ENCODE assay signal across 8 cellular contexts in genomic region chr6:138773177-138774091, GRCh38. TPM values are rescaled to one million over a fixed set of nuclear protein-coding genes. Genes with fewer than 3 reads are reported as not detected.
DNase-seq lines count a peak whose midpoint lies in the region; ATAC-seq and TF ChIP-seq lines count a peak whose summit lies in the region.

TSS of gene CCDC28A (plus strand) at chr6:138773769. CDS start at chr6:138776121, 2,352 bp downstream.

- H3K4me3 Mint-ChIP-seq in T-helper 1 cell treated with Interleukin-12 subunit alpha and Interleukin-12 subunit beta and Interleukin-4 antibody, amounts not matched to agents 30 μg/mL and 1 μg/mL, for 36 hours = peak within 1 kb of the TSS; percentile 99

- DNase-seq in GM13977 (ENCODE audit: low spot score) = peak; percentile 86
- peak; percentile 93 for DNase-seq in NCI-H1694 (lab: John Stamatoyannopoulos, UW)
- DNase-seq in amniotic stem cell (lab: John Stamatoyannopoulos, UW) = peak; percentile 97
- peak; percentile 96 for DNase-seq in left cardiac atrium
- DNase-seq in posterior vena cava (ENCODE audit: low spot score) = peak; percentile 98
- peak; percentile 96 for DNase-seq in upper lobe of right lung

- H3K27ac ChIP-seq in upper lobe of right lung = peak within 1 kb of the TSS; percentile 97

- no peaks in the 10 kb centered on the region for H3K9me3 Mint-ChIP-seq in T-helper 1 cell treated with Interleukin-12 subunit alpha and Interleukin-12 subunit beta and Interleukin-4 antibody, amounts not matched to agents 30 μg/mL and 1 μg/mL, for 36 hours

- peak within 1 kb of the TSS; percentile 100 for H3K27ac Mint-ChIP-seq in T-helper 1 cell treated with Interleukin-12 subunit alpha and Interleukin-12 subunit beta and Interleukin-4 antibody, amounts not matched to agents 30 μg/mL and 1 μg/mL, for 36 hours

- ATAC-seq in HG02884 (IDR thresholded peaks at IDR 0.05; ENCODE audit: unreplicated experiment) (peak; percentile 88), left cardiac atrium (peak; percentile 97 to 98), upper lobe of right lung (peak; percentile 98)

- TF ChIP-seq CTCF in GM13977 (IDR thresholded peaks at IDR 0.05; ENCODE audit: extremely low read depth, insufficient read depth, missing control alignments) (no peak), upper lobe of right lung (IDR thresholded peaks at IDR 0.05) (no peak)

- no peaks in the 10 kb centered on the region for H3K9me3 ChIP-seq in upper lobe of right lung

- peaks cover 24% of the 10 kb centered on the region for H3K36me3 ChIP-seq in upper lobe of right lung

- H3K4me3 ChIP-seq in upper lobe of right lung = peak within 1 kb of the TSS; percentile 93

- in situ Hi-C loops in GM13977 (cut with MboI; ENCODE audit: low pct_unique_long_range_greater_than_20kb, low sequenced_read_pairs, unreplicated experiment) = loop anchor here (25.0 kb wide), 1 partner anchor 361 kb away; the partner anchor contains the start of gene HEBP2

- H3K4me1 ChIP-seq in upper lobe of right lung = peaks cover 20% of the 10 kb centered on the region

- H3K27me3 Mint-ChIP-seq in T-helper 1 cell treated with Interleukin-12 subunit alpha and Interleukin-12 subunit beta and Interleukin-4 antibody, amounts not matched to agents 30 μg/mL and 1 μg/mL, for 36 hours (ENCODE audit: low read depth) = no peaks in the 10 kb centered on the region

- intact Hi-C loops in left cardiac atrium (cut with DNase I) = no loop called here
- intact Hi-C loops in posterior vena cava (cut with DNase I) = no loop called here
- intact Hi-C loops in upper lobe of right lung (cut with DNase I) = no loop called here

- H3K4me1 Mint-ChIP-seq in T-helper 1 cell treated with Interleukin-12 subunit alpha and Interleukin-12 subunit beta and Interleukin-4 antibody, amounts not matched to agents 30 μg/mL and 1 μg/mL, for 36 hours (ENCODE audit: low read depth) = peaks cover 24% of the 10 kb centered on the region

- H3K36me3 Mint-ChIP-seq in T-helper 1 cell treated with Interleukin-12 subunit alpha and Interleukin-12 subunit beta and Interleukin-4 antibody, amounts not matched to agents 30 μg/mL and 1 μg/mL, for 36 hours (ENCODE audit: low read depth) = peaks cover 5% of the 10 kb centered on the region

- H3K27me3 ChIP-seq in upper lobe of right lung = no peaks in the 10 kb centered on the region

RNA-seq across cellular contexts. Expression of gene CCDC28A, which starts in this region (rescaled TPM):
- total RNA-seq in left cardiac atrium (1 to 10 TPM; 5.2 to 9.7 TPM), posterior vena cava (1 to 10 TPM; 6.8 to 9.6 TPM), upper lobe of right lung (19.3 TPM)

Comparison
In these comparisons a context has a peak if more than half of its experiments do, and no peak if none do; other contexts are left out.
1. Peak in every context shown above with its lines: DNase-seq, ATAC-seq, H3K4me3 ChIP-seq and H3K27ac ChIP-seq.